ENCODE assay signal across 1 cellular context in genomic region chr17:8147141-8147804, GRCh38.
TF ChIP-seq lines count a peak whose summit lies in the region.

No MANE protein-coding gene starts in this region.

TF ChIP-seq in H1, 55 proteins besides CTCF, POLR2A, EP300 and RAD21:
- TF ChIP-seq CREB1 (IDR thresholded peaks at IDR 0.05): no peak
- no peak for TF ChIP-seq POU5F1 (IDR thresholded peaks at IDR 0.05; ENCODE audit: low read depth, low read length)
TF ChIP-seq in H1: peak in this region for 0.
